In genomic region chr16:78206623-78207223, GRCh38 we compare ENCODE assay signal across 16 cellular contexts.
DNase-seq lines count a peak whose midpoint lies in the region; ATAC-seq and TF ChIP-seq lines count a peak whose summit lies in the region.
"Had no signal": no experiment of that assay in that cellular context is flagged by ENCODE, and none has a peak within 500 bp of the region (broad histone marks: within the 10 kb centered on the region; RNA-seq: fewer than 3 reads in every experiment).

No MANE protein-coding gene starts in this region.

- H3K27ac Mint-ChIP-seq in WTC11: no peak overlapping the region
- H3K27ac Mint-ChIP-seq: CD4-positive, alpha-beta memory T cell; GM23338; H9 had no signal

- no peak overlapping the region for H3K4me3 Mint-ChIP-seq in WTC11
- H3K4me3 Mint-ChIP-seq: CD4-positive, alpha-beta memory T cell; GM23338; H9 had no signal

- H3K4ac ChIP-seq in trophoblast cell (ENCODE audit: low read depth, low read length): no peak overlapping the region

- peaks cover 0 to 11% (median 5%) of the 10 kb centered on the region in 4 donors for H3K4me1 ChIP-seq in right lobe of liver
- H3K4me1 ChIP-seq in trophoblast cell (ENCODE audit: control insufficient read depth in 1 of 2, insufficient read depth in 2 of 2, low read length in 2 of 2): peaks cover 8 to 10% of the 10 kb centered on the region in 2 experiments

- H3K79me1 ChIP-seq in trophoblast cell (ENCODE audit: low read length): peaks cover 7% of the 10 kb centered on the region

- CTCF ChIA-PET in WTC11 (lab: Charles Lee): no interaction called here

- H3K36me3 Mint-ChIP-seq in WTC11: no peaks in the 10 kb centered on the region

- peaks cover 6% of the 10 kb centered on the region for H3K4me1 Mint-ChIP-seq in WTC11
- H3K4me1 Mint-ChIP-seq: CD4-positive, alpha-beta memory T cell had no signal

- TF ChIP-seq POLR2A in right lobe of liver (IDR thresholded peaks at IDR 0.05): no peak

- H4K8ac ChIP-seq in trophoblast cell (ENCODE audit: low read depth, low read length): no peak overlapping the region

- no peaks in the 10 kb centered on the region for H3K36me3 ChIP-seq in right lobe of liver
- no peaks in the 10 kb centered on the region for H3K36me3 ChIP-seq in trophoblast cell (ENCODE audit: control insufficient read depth in 1 of 2, insufficient read depth in 2 of 2, low read length in 2 of 2)

- H3K9ac ChIP-seq in trophoblast cell (ENCODE audit: low read length): no peak overlapping the region

- no peak overlapping the region for H3K23ac ChIP-seq in trophoblast cell (ENCODE audit: low read length)

- H3K4me3 ChIP-seq in right lobe of liver (no peak overlapping the region), trophoblast cell (ENCODE audit: low read depth, low read length) (no peak overlapping the region)
- H3K4me3 ChIP-seq: GM23338 had no signal

- POLR2A ChIA-PET in WTC11 (lab: Charles Lee): no interaction called here

- H2BK12ac ChIP-seq in trophoblast cell (ENCODE audit: low read length): no peak overlapping the region

- DNase-seq in WTC11 (ENCODE audit: low spot score) (no peak), kidney tubule cell (ENCODE audit: low spot score) (peak; percentile 17), right lobe of liver (no peak), trophoblast cell (no peak)
- DNase-seq in activated CD4-positive, alpha-beta T cell treated with anti-CD3 and anti-CD28 coated beads, Interleukin-2, amount 50 U/mL, for 48 hours: no peak
- DNase-seq: C1 segment of cervical spinal cord; Calu3; CD4-positive, alpha-beta memory T cell; COR-L47; DMS153; DMS79 treated with DMSO at 0.1 percent for 48 hours; GF-D8; H9 had no signal

- H3K14ac ChIP-seq in trophoblast cell (ENCODE audit: low read length): no peak overlapping the region

- H3K9me3 ChIP-seq in right lobe of liver: no peaks in the 10 kb centered on the region
- H3K9me3 ChIP-seq in trophoblast cell (ENCODE audit: insufficient read depth, low read depth, low read length): no peaks in the 10 kb centered on the region

- H3K27ac ChIP-seq in right lobe of liver (no peak overlapping the region), trophoblast cell (ENCODE audit: low read depth, low read length) (no peak overlapping the region)

- no peak overlapping the region for H3K18ac ChIP-seq in trophoblast cell (ENCODE audit: low read length)

- no peak overlapping the region for H2AFZ ChIP-seq in trophoblast cell (ENCODE audit: insufficient read depth, low read length, poor library complexity)
- H2AFZ ChIP-seq: GM23338 had no signal

- H3K79me2 ChIP-seq in trophoblast cell (ENCODE audit: control insufficient read depth, insufficient read depth, low read length, poor library complexity): no peaks in the 10 kb centered on the region

- H4K91ac ChIP-seq in trophoblast cell (ENCODE audit: low read depth, low read length): no peak overlapping the region

- H3K27me3 ChIP-seq in right lobe of liver (no peaks in the 10 kb centered on the region), trophoblast cell (ENCODE audit: insufficient read depth, low read length) (no peaks in the 10 kb centered on the region)

- H3K4me2 ChIP-seq in trophoblast cell (ENCODE audit: low read length): no peak overlapping the region
- H3K4me2 ChIP-seq: GM23338 had no signal

- H2BK5ac ChIP-seq in trophoblast cell (ENCODE audit: low read depth, low read length, poor library complexity): no peak overlapping the region

- H3K9me3 Mint-ChIP-seq in WTC11: peaks cover 8% of the 10 kb centered on the region
- H3K9me3 Mint-ChIP-seq: GM23338, H9 had no signal

- WGBS in right lobe of liver (ENCODE audit: insufficient coverage, low coverage, low lambda C conversion rate, missing lambda C conversion rate): 17% methylated on average over 2 of the region's 2 CpGs
- no CpG with 5 or more reads among the region's 2 CpGs for WGBS in trophoblast cell (ENCODE audit: extremely low coverage, insufficient coverage, insufficient read length)

- TF ChIP-seq CTCF in WTC11 (IDR thresholded peaks at IDR 0.05) (no peak), right lobe of liver (IDR thresholded peaks at IDR 0.05) (no peak)

- ATAC-seq in WTC11: no peak
- peak in 3 of 4 donors; percentile 61 to 85 (median 78) for ATAC-seq in right lobe of liver
- ATAC-seq in GM21717 (IDR thresholded peaks at IDR 0.05; ENCODE audit: unreplicated experiment): no peak
- ATAC-seq: GM23338, HCT116 had no signal

- no peak overlapping the region for H2AK5ac ChIP-seq in trophoblast cell (ENCODE audit: low read length)

- intact Hi-C loops in right lobe of liver (cut with DNase I): no loop called here

- H3K27me3 Mint-ChIP-seq in WTC11 (ENCODE audit: low read depth): no peaks in the 10 kb centered on the region
- H3K27me3 Mint-ChIP-seq: CD4-positive, alpha-beta memory T cell had no signal

- no peak overlapping the region for H2BK120ac ChIP-seq in trophoblast cell (ENCODE audit: insufficient read depth, low read length, poor library complexity)

- H4K12ac ChIP-seq in trophoblast cell (ENCODE audit: low read depth, low read length): no peak overlapping the region

TF ChIP-seq in WTC11, 78 proteins besides CTCF, POLR2A, EP300 and RAD21:
- TF ChIP-seq MXD4 (CRISPR knock-in tag; IDR thresholded peaks at IDR 0.05; ENCODE audit: borderline replicate concordance): no peak
- peak; percentile 33; the same call in 1 of the 2 replicates for TF ChIP-seq GABPB1 (CRISPR knock-in tag; IDR thresholded peaks at IDR 0.05)
TF ChIP-seq in WTC11: peak in this region for 1.

Comparison
In these comparisons a context has a peak if more than half of its experiments do, and no peak if none do; other contexts are left out.
1. ATAC-seq: peak in right lobe of liver (3 of 4); none in WTC11 (single experiment) and GM21717 (single experiment).